ENCODE assay signal across 8 cellular contexts in the genomic region with DNA sequence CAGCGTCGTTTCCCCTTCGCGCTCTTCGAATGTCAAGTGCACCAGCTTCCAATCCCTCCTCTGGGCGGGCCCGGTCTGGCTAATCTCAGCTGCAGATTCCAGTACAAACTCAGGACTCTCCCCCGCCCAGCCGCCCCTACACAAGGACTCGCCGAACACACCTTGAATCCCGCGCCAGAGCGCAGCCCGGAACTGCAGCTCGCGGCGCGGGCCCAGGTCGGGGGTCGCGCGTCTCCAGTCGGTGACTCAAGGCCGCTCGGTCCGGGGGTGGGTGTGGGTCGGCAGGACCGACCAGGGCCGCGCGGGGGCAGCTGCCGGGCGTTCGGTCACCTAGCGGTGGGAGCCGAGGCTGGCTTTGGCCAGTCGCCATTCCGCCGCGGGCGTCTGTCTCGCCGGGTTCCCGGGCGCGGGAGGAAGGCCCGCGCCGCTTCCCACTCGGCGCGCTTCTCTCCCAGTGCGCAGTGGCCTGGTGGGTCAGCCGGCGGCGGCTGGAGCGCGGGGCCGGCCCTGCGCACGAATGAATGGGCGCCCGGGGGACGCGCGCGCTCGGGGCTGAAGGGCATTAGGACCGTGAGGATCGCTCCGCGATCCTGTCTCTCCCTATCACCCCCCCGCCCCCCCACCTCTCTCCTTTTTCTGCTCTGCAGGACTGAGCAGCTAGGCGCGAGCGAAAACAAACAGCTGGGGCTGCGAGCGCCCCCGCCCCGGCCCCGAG. TPM values are rescaled to one million over a fixed set of nuclear protein-coding genes. Genes with fewer than 3 reads are reported as not detected.
A peak's percentile ranks its signal among the peaks of the same experiment; 100 is the strongest.
DNase-seq lines count a peak whose midpoint lies in the region; ATAC-seq, FAIRE-seq and TF ChIP-seq lines count a peak whose summit lies in the region.

A gene (plus strand): TSS at position 628 of the 715 bp plus-strand sequence. CDS start 133 bp downstream, outside the sequence.

- H3K4me1 Mint-ChIP-seq in neural crest cell, result peaks cover 22% of the 10 kb centered on the region

- H3K9me3 ChIP-seq in AG04450 (ENCODE audit: control insufficient read depth, insufficient read depth, low read length), result no peaks in the 10 kb centered on the region

- TF ChIP-seq CTCF in AG04450 (IDR thresholded peaks at IDR 0.05; ENCODE audit: low read depth, low read length) (0 out of 2 replicates have a peak, but pooled peaks have one; percentile 18), fibroblast of pulmonary artery (IDR thresholded peaks at IDR 0.05; ENCODE audit: low read length, missing control alignments) (no peak), neural crest cell (conservative IDR thresholded peaks at IDR 0.05) (peak; percentile 60)

- H3K4me3 ChIP-seq in AG04450 (ENCODE audit: low read depth, low read length) (peak within 1 kb of the TSS; percentile 63), fibroblast of pulmonary artery (replicated peaks; ENCODE audit: low read depth, low read length) (peak within 1 kb of the TSS; percentile 49)

- peak within 1 kb of the TSS; percentile 88 for H3K4me3 Mint-ChIP-seq in neural crest cell

- H3K27me3 Mint-ChIP-seq in neural crest cell (ENCODE audit: low read depth), result peaks cover 46% of the 10 kb centered on the region

- H3K9me3 Mint-ChIP-seq in neural crest cell, result no peaks in the 10 kb centered on the region

- H3K27ac ChIP-seq in AG04450 (ENCODE audit: low read depth, low read length), result no peak within 1 kb of the TSS

- CTCF ChIA-PET in AG04450 (lab: Charles Lee), result no interaction called here

- ATAC-seq in SK-N-SH treated with all-trans-retinoic acid at 6 μM for 48 hours, result peak; percentile 50
- ATAC-seq in GM18870 (IDR thresholded peaks at IDR 0.05; ENCODE audit: unreplicated experiment), result no peak

- no peaks in the 10 kb centered on the region for H3K36me3 Mint-ChIP-seq in neural crest cell (ENCODE audit: low read depth)

- DNase-seq in AG04450 (ENCODE audit: low read depth, low spot score) (no peak), GM12892 (ENCODE audit: insufficient read length) (peak; percentile 36), fibroblast of pulmonary artery (ENCODE audit: low read depth) (no peak), neural crest cell (ENCODE audit: low read depth, low spot score) (peak; percentile 60), middle frontal gyrus (ENCODE audit: extremely low spot score, low spot score) (no peak), GM19240 (ENCODE audit: insufficient read length, low spot score) (no peak)

- H3K27ac Mint-ChIP-seq in neural crest cell (ENCODE audit: unreplicated experiment), result peak within 1 kb of the TSS; percentile 62

- TF ChIP-seq POLR2A in GM12892 (IDR thresholded peaks at IDR 0.05; ENCODE audit: low read depth, low read length), result no peak

- no peak for FAIRE-seq in GM12892 (lab: Jason Lieb, UNC)

- peaks cover 53% of the 10 kb centered on the region for H3K27me3 ChIP-seq in AG04450 (ENCODE audit: control insufficient read depth, insufficient read depth, low read length)

- POLR2A ChIA-PET in AG04450 (lab: Yijun Ruan, JAX), result no interaction called here

TF ChIP-seq in SK-N-SH treated with all-trans-retinoic acid at 6 μM for 48 hours, 23 proteins besides CTCF, POLR2A, EP300 and RAD21:
- TF ChIP-seq, protein P1, sequence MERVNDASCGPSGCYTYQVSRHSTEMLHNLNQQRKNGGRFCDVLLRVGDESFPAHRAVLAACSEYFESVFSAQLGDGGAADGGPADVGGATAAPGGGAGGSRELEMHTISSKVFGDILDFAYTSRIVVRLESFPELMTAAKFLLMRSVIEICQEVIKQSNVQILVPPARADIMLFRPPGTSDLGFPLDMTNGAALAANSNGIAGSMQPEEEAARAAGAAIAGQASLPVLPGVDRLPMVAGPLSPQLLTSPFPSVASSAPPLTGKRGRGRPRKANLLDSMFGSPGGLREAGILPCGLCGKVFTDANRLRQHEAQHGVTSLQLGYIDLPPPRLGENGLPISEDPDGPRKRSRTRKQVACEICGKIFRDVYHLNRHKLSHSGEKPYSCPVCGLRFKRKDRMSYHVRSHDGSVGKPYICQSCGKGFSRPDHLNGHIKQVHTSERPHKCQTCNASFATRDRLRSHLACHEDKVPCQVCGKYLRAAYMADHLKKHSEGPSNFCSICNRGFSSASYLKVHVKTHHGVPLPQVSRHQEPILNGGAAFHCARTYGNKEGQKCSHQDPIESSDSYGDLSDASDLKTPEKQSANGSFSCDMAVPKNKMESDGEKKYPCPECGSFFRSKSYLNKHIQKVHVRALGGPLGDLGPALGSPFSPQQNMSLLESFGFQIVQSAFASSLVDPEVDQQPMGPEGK (CRISPR knock-in tag; IDR thresholded peaks at IDR 0.05; ENCODE audit: borderline replicate concordance), result no peak
- TF ChIP-seq, protein P2, sequence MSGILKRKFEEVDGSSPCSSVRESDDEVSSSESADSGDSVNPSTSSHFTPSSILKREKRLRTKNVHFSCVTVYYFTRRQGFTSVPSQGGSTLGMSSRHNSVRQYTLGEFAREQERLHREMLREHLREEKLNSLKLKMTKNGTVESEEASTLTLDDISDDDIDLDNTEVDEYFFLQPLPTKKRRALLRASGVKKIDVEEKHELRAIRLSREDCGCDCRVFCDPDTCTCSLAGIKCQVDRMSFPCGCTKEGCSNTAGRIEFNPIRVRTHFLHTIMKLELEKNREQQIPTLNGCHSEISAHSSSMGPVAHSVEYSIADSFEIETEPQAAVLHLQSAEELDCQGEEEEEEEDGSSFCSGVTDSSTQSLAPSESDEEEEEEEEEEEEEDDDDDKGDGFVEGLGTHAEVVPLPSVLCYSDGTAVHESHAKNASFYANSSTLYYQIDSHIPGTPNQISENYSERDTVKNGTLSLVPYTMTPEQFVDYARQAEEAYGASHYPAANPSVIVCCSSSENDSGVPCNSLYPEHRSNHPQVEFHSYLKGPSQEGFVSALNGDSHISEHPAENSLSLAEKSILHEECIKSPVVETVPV (CRISPR knock-in tag; IDR thresholded peaks at IDR 0.05), result no peak
- TF ChIP-seq ZNF70 (CRISPR knock-in tag; IDR thresholded peaks at IDR 0.05) (no peak), ARNTL (CRISPR knock-in tag; IDR thresholded peaks at IDR 0.05; ENCODE audit: borderline replicate concordance, low read depth) (no peak), BACH2 (CRISPR knock-in tag; IDR thresholded peaks at IDR 0.05; ENCODE audit: borderline replicate concordance) (no peak), ZNF565 (CRISPR knock-in tag; conservative IDR thresholded peaks at IDR 0.05; ENCODE audit: low read depth) (no peak), GLIS3 (CRISPR knock-in tag; IDR thresholded peaks at IDR 0.05) (no peak), ZNF8 (CRISPR knock-in tag; IDR thresholded peaks at IDR 0.05) (no peak), RARB (CRISPR knock-in tag; IDR thresholded peaks at IDR 0.05) (no peak), ISL1 (CRISPR knock-in tag; IDR thresholded peaks at IDR 0.05) (no peak)
- TF ChIP-seq, protein P3, sequence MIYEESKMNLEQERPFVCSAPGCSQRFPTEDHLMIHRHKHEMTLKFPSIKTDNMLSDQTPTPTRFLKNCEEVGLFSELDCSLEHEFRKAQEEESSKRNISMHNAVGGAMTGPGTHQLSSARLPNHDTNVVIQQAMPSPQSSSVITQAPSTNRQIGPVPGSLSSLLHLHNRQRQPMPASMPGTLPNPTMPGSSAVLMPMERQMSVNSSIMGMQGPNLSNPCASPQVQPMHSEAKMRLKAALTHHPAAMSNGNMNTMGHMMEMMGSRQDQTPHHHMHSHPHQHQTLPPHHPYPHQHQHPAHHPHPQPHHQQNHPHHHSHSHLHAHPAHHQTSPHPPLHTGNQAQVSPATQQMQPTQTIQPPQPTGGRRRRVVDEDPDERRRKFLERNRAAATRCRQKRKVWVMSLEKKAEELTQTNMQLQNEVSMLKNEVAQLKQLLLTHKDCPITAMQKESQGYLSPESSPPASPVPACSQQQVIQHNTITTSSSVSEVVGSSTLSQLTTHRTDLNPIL (CRISPR knock-in tag; IDR thresholded peaks at IDR 0.05; ENCODE audit: low read depth), result no peak

RNA-seq across cellular contexts. Expression of the gene that starts here (rescaled TPM):
- polyA plus RNA-seq in AG04450 (2011; rRNA removed), result 1.3 and 1.6 TPM in 2 replicates
- polyA minus RNA-seq in AG04450 (2011; rRNA and poly(A)+ RNA removed), result 1.1 and 1.5 TPM in 2 replicates
- polyA plus RNA-seq in GM12892 (2012; ENCODE audit: missing spikeins), result 0.21 TPM
- 18.5 and 20.1 TPM in 2 replicates for total RNA-seq in neural crest cell

Comparison
In these comparisons a context has a peak if more than half of its experiments do, and no peak if none do; other contexts are left out.
1. DNase-seq: peak in GM12892 (single experiment) and neural crest cell (single experiment); none in AG04450 (single experiment), fibroblast of pulmonary artery (single experiment), middle frontal gyrus (single experiment) and GM19240 (single experiment).